18 cellular contexts compared by ENCODE assay signal in the genomic region with DNA sequence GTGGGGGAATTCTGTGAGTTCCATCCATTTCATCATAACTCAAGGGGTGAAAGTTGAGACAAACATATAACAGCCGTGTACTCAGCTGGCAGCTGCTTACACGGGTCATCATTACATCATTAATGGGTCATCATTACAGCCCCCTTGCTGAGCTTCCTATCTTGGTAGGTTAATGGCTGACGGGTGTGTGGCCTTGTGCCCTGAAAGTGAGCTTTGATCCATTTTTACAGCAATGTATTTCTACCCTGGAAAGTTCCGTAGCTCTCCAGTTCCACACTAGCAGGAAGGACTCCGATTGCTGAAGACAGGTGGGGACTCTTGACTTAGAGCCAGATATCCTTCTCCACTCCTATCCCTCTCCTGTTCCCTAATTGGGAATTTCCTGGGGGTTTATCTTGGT.
"Had no signal": no experiment of that assay in that cellular context is flagged by ENCODE, and none has a peak within 500 bp of the region (broad histone marks: within the 10 kb centered on the region; RNA-seq: fewer than 3 reads in every experiment).

No MANE protein-coding gene starts in this region.

- H3K4me3 ChIP-seq: coronary artery, lower lobe of right lung, spleen, suprapubic skin had no signal

- H3K36me3 ChIP-seq: lower lobe of right lung, neutrophil, spleen, suprapubic skin had no signal

- H3K27ac ChIP-seq: coronary artery, lower lobe of right lung, neutrophil, suprapubic skin had no signal

- DNase-seq: activated CD4-positive, alpha-beta T cell treated with anti-CD3 and anti-CD28 coated beads, Interleukin-2, amount 10 ng/mL, durations not matched to agents 7 days and 5 days; activated CD4-positive, CD25-positive, alpha-beta regulatory T cell; activated CD8-positive, alpha-beta memory T cell treated with anti-CD3 and anti-CD28 coated beads for 24 hours; activated naive CD4-positive, alpha-beta T cell treated with anti-CD3 and anti-CD28 coated beads, Interleukin-2, amount 10 ng/mL, durations not matched to agents 7 days and 5 days; caudate nucleus; effector CD8-positive, alpha-beta T cell; hypothalamus; lower lobe of right lung; midbrain; naive thymus-derived CD8-positive, alpha-beta T cell; right cardiac atrium; spleen; stimulated activated CD4-positive, alpha-beta T cell treated with anti-CD3 and anti-CD28 coated beads, Interleukin-2, amount 100 ng/mL, for 24 hours; stimulated activated naive CD8-positive, alpha-beta T cell treated with anti-CD3 and anti-CD28 coated beads, Interleukin-15, Interleukin-2, amounts not matched to agents 100 U/mL and 50 U/mL, for 24 hours; T-helper 17 cell had no signal

- H3K9me3 ChIP-seq: lower lobe of right lung, neutrophil, spleen, suprapubic skin had no signal

- H3K27me3 ChIP-seq: neutrophil, spleen, suprapubic skin had no signal

- H3K4me1 ChIP-seq: lower lobe of right lung had no signal
